34 cellular contexts compared by ENCODE assay signal in genomic region chr16:9280067-9280466, GRCh38.
"Had no signal": no experiment of that assay in that cellular context is flagged by ENCODE, and none has a peak within 500 bp of the region (broad histone marks: within the 10 kb centered on the region; RNA-seq: fewer than 3 reads in every experiment).

No MANE protein-coding gene starts in this region.

- H3K27me3 ChIP-seq: ascending aorta had no signal

- ATAC-seq: activated CD8-positive, alpha-beta memory T cell treated with anti-CD3 and anti-CD28 coated beads, Interleukin-2, amount 10 ng/mL, durations not matched to agents 7 days and 5 days; activated CD8-positive, alpha-beta T cell treated with anti-CD3 and anti-CD28 coated beads for 36 hours; activated naive CD8-positive, alpha-beta T cell treated with anti-CD3 and anti-CD28 coated beads, Interleukin-2, amount 50 U/mL, for 24 hours had no signal

- H3K9me3 Mint-ChIP-seq: activated B cell treated with CpG ODN at 0.5 μM for 24 hours; activated CD4-positive, alpha-beta memory T cell treated with anti-CD3 and anti-CD28 coated beads for 36 hours; activated CD4-positive, alpha-beta T cell treated with anti-CD3 and anti-CD28 coated beads, Interleukin-2, amount 10 ng/mL, durations not matched to agents 24 days and 14 days; activated CD8-positive, alpha-beta T cell treated with anti-CD3 and anti-CD28 coated beads for 36 hours; activated naive CD4-positive, alpha-beta T cell treated with anti-CD3 and anti-CD28 coated beads, Interleukin-2, amount 10 ng/mL, durations not matched to agents 7 days and 5 days; activated naive CD4-positive, alpha-beta T cell treated with anti-CD3 and anti-CD28 coated beads, Interleukin-2, amount 50 U/mL, for 24 hours; activated naive CD8-positive, alpha-beta T cell treated with anti-CD3 and anti-CD28 coated beads, Interleukin-2, amount 10 ng/mL, durations not matched to agents 7 days and 5 days; activated naive CD8-positive, alpha-beta T cell treated with anti-CD3 and anti-CD28 coated beads, Interleukin-2, amount 50 U/mL, for 24 hours; activated T-cell treated with anti-CD3 and anti-CD28 coated beads, Interleukin-2, amount 50 U/mL, for 24 hours; activated T-helper 2 cell treated with anti-CD3 and anti-CD28 coated beads, Interferon-gamma antibody, Interleukin-2, Interleukin-4, amounts not matched to agents 10 μg/mL and 5 μg/mL and 100 μg/mL, durations not matched to agents 14 hours and 24 hours and 36 hours; brain; T-helper 1 cell treated with Interleukin-12 subunit alpha and Interleukin-12 subunit beta and Interleukin-4 antibody, amounts not matched to agents 30 μg/mL and 1 μg/mL, for 36 hours; T-helper 2 cell treated with Interferon-gamma antibody and Interleukin-4, amounts not matched to agents 5 μg/mL and 100 μg/mL, for 36 hours had no signal

- FAIRE-seq: TTC549 had no signal

- H3K27ac ChIP-seq: ascending aorta, VCaP had no signal

- H3K27me3 Mint-ChIP-seq: activated CD4-positive, alpha-beta T cell treated with anti-CD3 and anti-CD28 coated beads, Interleukin-2, amount 10 ng/mL, durations not matched to agents 24 days and 14 days; activated CD8-positive, alpha-beta memory T cell treated with anti-CD3 and anti-CD28 coated beads, Interleukin-2, amount 10 ng/mL, durations not matched to agents 7 days and 5 days; activated naive CD8-positive, alpha-beta T cell treated with anti-CD3 and anti-CD28 coated beads, Interleukin-2, amount 10 ng/mL, durations not matched to agents 7 days and 5 days had no signal

- DNase-seq: activated B cell treated with CpG ODN at 0.5 μM for 24 hours; activated CD4-positive, alpha-beta memory T cell treated with anti-CD3 and anti-CD28 coated beads for 36 hours; activated CD4-positive, alpha-beta T cell treated with anti-CD3 and anti-CD28 coated beads for 4 hours; activated CD4-positive, alpha-beta T cell treated with anti-CD3 and anti-CD28 coated beads, Interleukin-2, amount 10 ng/mL, durations not matched to agents 24 days and 14 days; activated CD4-positive, alpha-beta T cell treated with anti-CD3 and anti-CD28 coated beads, Interleukin-2, amount 50 U/mL, for 1 hour; activated CD4-positive, alpha-beta T cell treated with anti-CD3 and anti-CD28 coated beads, Interleukin-2, amount 50 U/mL, for 4 hours; activated CD4-positive, CD25-positive, alpha-beta regulatory T cell treated with anti-CD3 and anti-CD28 coated beads, Interleukin-2, amount 50 U/mL, for 72 hours; activated CD8-positive, alpha-beta memory T cell treated with anti-CD3 and anti-CD28 coated beads for 24 hours; activated CD8-positive, alpha-beta memory T cell treated with anti-CD3 and anti-CD28 coated beads, Interleukin-2, amount 10 ng/mL, durations not matched to agents 7 days and 5 days; activated CD8-positive, alpha-beta memory T cell treated with anti-CD3 and anti-CD28 coated beads, Interleukin-2, amount 50 U/mL, for 48 hours; activated CD8-positive, alpha-beta T cell treated with anti-CD3 and anti-CD28 coated beads for 36 hours; activated effector memory CD4-positive, alpha-beta T cell treated with Interleukin-2 at 50 U/mL for 16 hours; activated gamma-delta T cell; activated naive CD4-positive, alpha-beta T cell treated with anti-CD3 and anti-CD28 coated beads, Interleukin-2, amount 10 ng/mL, durations not matched to agents 7 days and 5 days; activated naive CD4-positive, alpha-beta T cell treated with Interleukin-2 at 50 U/mL for 16 hours; activated naive CD8-positive, alpha-beta T cell treated with anti-CD3 and anti-CD28 coated beads, Interleukin-2, amount 10 ng/mL, durations not matched to agents 7 days and 5 days; activated naive CD8-positive, alpha-beta T cell treated with anti-CD3 and anti-CD28 coated beads, Interleukin-2, amount 50 U/mL, for 24 hours; activated T-cell treated with anti-CD3 and anti-CD28 coated beads, Interleukin-2, amount 50 U/mL, for 24 hours; activated T-cell treated with anti-CD3 and anti-CD28 coated beads, Interleukin-2, amount 50 U/mL, for 48 hours; amygdala; anterior cingulate cortex; central memory CD4-positive, alpha-beta T cell; T-helper 1 cell; T-helper 2 cell; T-helper 9 cell had no signal

- H3K4me1 Mint-ChIP-seq: activated B cell treated with CpG ODN at 0.5 μM for 24 hours; activated CD4-positive, alpha-beta T cell treated with anti-CD3 and anti-CD28 coated beads, Interleukin-2, amount 10 ng/mL, durations not matched to agents 24 days and 14 days; activated CD8-positive, alpha-beta memory T cell treated with anti-CD3 and anti-CD28 coated beads, Interleukin-2, amount 10 ng/mL, durations not matched to agents 7 days and 5 days; activated naive CD4-positive, alpha-beta T cell treated with anti-CD3 and anti-CD28 coated beads, Interleukin-2, amount 10 ng/mL, durations not matched to agents 7 days and 5 days; activated naive CD4-positive, alpha-beta T cell treated with anti-CD3 and anti-CD28 coated beads, Interleukin-2, amount 50 U/mL, for 24 hours; activated naive CD8-positive, alpha-beta T cell treated with anti-CD3 and anti-CD28 coated beads, Interleukin-2, amount 10 ng/mL, durations not matched to agents 7 days and 5 days; activated naive CD8-positive, alpha-beta T cell treated with anti-CD3 and anti-CD28 coated beads, Interleukin-2, amount 50 U/mL, for 24 hours; brain had no signal

- H3K4me1 ChIP-seq: ascending aorta had no signal

- H3K4me3 Mint-ChIP-seq: activated B cell treated with CpG ODN at 0.5 μM for 24 hours; activated CD4-positive, alpha-beta memory T cell treated with anti-CD3 and anti-CD28 coated beads for 36 hours; activated CD4-positive, alpha-beta T cell treated with anti-CD3 and anti-CD28 coated beads, Interleukin-2, amount 10 ng/mL, durations not matched to agents 24 days and 14 days; activated CD8-positive, alpha-beta memory T cell treated with anti-CD3 and anti-CD28 coated beads, Interleukin-2, amount 10 ng/mL, durations not matched to agents 7 days and 5 days; activated CD8-positive, alpha-beta T cell treated with anti-CD3 and anti-CD28 coated beads for 36 hours; activated naive CD4-positive, alpha-beta T cell treated with anti-CD3 and anti-CD28 coated beads, Interleukin-2, amount 10 ng/mL, durations not matched to agents 7 days and 5 days; activated naive CD4-positive, alpha-beta T cell treated with anti-CD3 and anti-CD28 coated beads, Interleukin-2, amount 50 U/mL, for 24 hours; activated naive CD8-positive, alpha-beta T cell; activated naive CD8-positive, alpha-beta T cell treated with anti-CD3 and anti-CD28 coated beads, Interleukin-2, amount 10 ng/mL, durations not matched to agents 7 days and 5 days; activated naive CD8-positive, alpha-beta T cell treated with anti-CD3 and anti-CD28 coated beads, Interleukin-2, amount 50 U/mL, for 24 hours; activated T-cell treated with anti-CD3 and anti-CD28 coated beads, Interleukin-2, amount 50 U/mL, for 24 hours; brain; T-helper 1 cell treated with Interleukin-12 subunit alpha and Interleukin-12 subunit beta and Interleukin-4 antibody, amounts not matched to agents 30 μg/mL and 1 μg/mL, for 36 hours; T-helper 2 cell treated with Interferon-gamma antibody and Interleukin-4, amounts not matched to agents 5 μg/mL and 100 μg/mL, for 36 hours had no signal

- H3K27ac Mint-ChIP-seq: activated B cell treated with CpG ODN at 0.5 μM for 24 hours; activated CD4-positive, alpha-beta memory T cell treated with anti-CD3 and anti-CD28 coated beads for 36 hours; activated CD4-positive, alpha-beta T cell treated with anti-CD3 and anti-CD28 coated beads, Interleukin-2, amount 10 ng/mL, durations not matched to agents 24 days and 14 days; activated CD8-positive, alpha-beta memory T cell treated with anti-CD3 and anti-CD28 coated beads, Interleukin-2, amount 10 ng/mL, durations not matched to agents 7 days and 5 days; activated CD8-positive, alpha-beta T cell treated with anti-CD3 and anti-CD28 coated beads for 36 hours; activated naive CD4-positive, alpha-beta T cell treated with anti-CD3 and anti-CD28 coated beads, Interleukin-2, amount 10 ng/mL, durations not matched to agents 7 days and 5 days; activated naive CD4-positive, alpha-beta T cell treated with anti-CD3 and anti-CD28 coated beads, Interleukin-2, amount 50 U/mL, for 24 hours; activated naive CD8-positive, alpha-beta T cell; activated naive CD8-positive, alpha-beta T cell treated with anti-CD3 and anti-CD28 coated beads, Interleukin-2, amount 10 ng/mL, durations not matched to agents 7 days and 5 days; activated naive CD8-positive, alpha-beta T cell treated with anti-CD3 and anti-CD28 coated beads, Interleukin-2, amount 50 U/mL, for 24 hours; activated T-cell treated with anti-CD3 and anti-CD28 coated beads, Interleukin-2, amount 50 U/mL, for 24 hours; activated T-helper 2 cell treated with anti-CD3 and anti-CD28 coated beads, Interferon-gamma antibody, Interleukin-2, Interleukin-4, amounts not matched to agents 10 μg/mL and 5 μg/mL and 100 μg/mL, durations not matched to agents 14 hours and 24 hours and 36 hours; brain; T-helper 1 cell treated with Interleukin-12 subunit alpha and Interleukin-12 subunit beta and Interleukin-4 antibody, amounts not matched to agents 30 μg/mL and 1 μg/mL, for 36 hours; T-helper 2 cell treated with Interferon-gamma antibody and Interleukin-4, amounts not matched to agents 5 μg/mL and 100 μg/mL, for 36 hours had no signal

- H3K36me3 ChIP-seq: ascending aorta had no signal

- H3K36me3 Mint-ChIP-seq: activated CD4-positive, alpha-beta memory T cell treated with anti-CD3 and anti-CD28 coated beads for 36 hours; activated CD8-positive, alpha-beta memory T cell treated with anti-CD3 and anti-CD28 coated beads, Interleukin-2, amount 10 ng/mL, durations not matched to agents 7 days and 5 days; activated naive CD4-positive, alpha-beta T cell treated with anti-CD3 and anti-CD28 coated beads, Interleukin-2, amount 10 ng/mL, durations not matched to agents 7 days and 5 days; activated naive CD4-positive, alpha-beta T cell treated with anti-CD3 and anti-CD28 coated beads, Interleukin-2, amount 50 U/mL, for 24 hours; activated naive CD8-positive, alpha-beta T cell; activated naive CD8-positive, alpha-beta T cell treated with anti-CD3 and anti-CD28 coated beads, Interleukin-2, amount 10 ng/mL, durations not matched to agents 7 days and 5 days; brain had no signal

- H3K9me3 ChIP-seq: ascending aorta had no signal

- H3K4me3 ChIP-seq: ascending aorta had no signal
